In the genomic region with DNA sequence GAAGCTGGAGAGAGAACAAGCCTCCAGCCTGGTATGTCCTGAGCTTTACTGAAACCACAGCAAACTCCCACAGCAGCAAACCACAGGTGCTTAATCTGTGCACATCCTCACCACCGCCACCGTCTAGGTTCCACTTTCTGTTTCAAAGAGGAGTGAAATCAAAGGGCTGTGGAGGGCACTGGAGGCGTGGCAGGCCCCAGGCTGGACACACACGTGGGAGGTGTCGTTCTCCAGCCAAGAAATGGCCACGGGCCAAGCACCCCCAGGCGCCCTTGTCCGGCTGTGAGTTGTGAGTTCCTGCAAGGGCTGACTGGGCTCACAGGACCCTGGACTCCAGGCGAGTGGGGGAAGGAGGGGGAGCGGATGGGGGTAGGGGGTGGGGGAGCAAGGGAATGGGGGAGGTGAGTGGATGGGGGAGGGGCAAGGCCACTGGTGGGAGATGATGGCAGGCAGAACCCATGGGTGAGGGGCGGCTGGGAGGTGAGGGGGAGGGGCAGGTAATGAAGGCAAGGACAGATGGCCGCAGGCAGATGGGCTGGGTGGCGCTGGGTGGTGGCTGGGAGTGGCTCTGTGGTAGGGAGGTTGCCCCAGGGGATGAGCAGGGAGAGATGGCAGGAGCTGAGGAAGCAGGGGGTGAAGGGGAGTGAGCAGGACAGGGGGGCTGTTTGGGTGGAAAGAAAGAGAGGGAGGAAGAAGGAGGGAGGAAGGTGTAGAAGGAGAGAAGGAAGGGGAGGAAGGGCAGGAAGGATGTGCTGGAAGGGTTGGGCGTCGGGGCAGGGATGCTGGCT, we compare ENCODE assay signal across 8 cellular contexts.
DNase-seq lines count a peak whose midpoint lies in the region; ATAC-seq and TF ChIP-seq lines count a peak whose summit lies in the region.

No MANE protein-coding gene starts in this region.

- CTCF ChIA-PET in OCI-LY7 (lab: Charles Lee; ENCODE audit: unreplicated experiment), result no interaction called here
- CTCF ChIA-PET in MCF 10A (lab: Yijun Ruan, JAX), result interaction anchor here (0.8 to 1.1 kb wide), 2 partner anchors 12 to 27 kb away, joined by 3 read pairs; no protein-coding TSS in a partner anchor

- peaks cover 24% of the 10 kb centered on the region for H3K4me1 Mint-ChIP-seq in MCF 10A (ENCODE audit: insufficient read depth, unreplicated experiment)
- H3K4me1 Mint-ChIP-seq in mesothelial cell of epicardium, result peaks cover 18% of the 10 kb centered on the region

- H3K4me1 ChIP-seq in OCI-LY7 (ENCODE audit: insufficient read depth, low read length, poor library complexity, severe bottlenecking), result peaks cover 37% of the 10 kb centered on the region

- no peaks in the 10 kb centered on the region for H4K20me1 ChIP-seq in OCI-LY7 (ENCODE audit: insufficient read depth, low read length)

- H3K9me3 ChIP-seq in OCI-LY7 (ENCODE audit: low read length), result no peaks in the 10 kb centered on the region

- H3K27ac Mint-ChIP-seq in MCF 10A (ENCODE audit: low read depth, unreplicated experiment) (no peak overlapping the region), mesothelial cell of epicardium (peak overlapping the region; percentile 53)

- H3K4me3 ChIP-seq in AG10803 (ENCODE audit: low read length) (no peak overlapping the region), OCI-LY7 (ENCODE audit: low read depth, low read length, poor library complexity, severe bottlenecking) (no peak overlapping the region)

- H3K9me3 Mint-ChIP-seq in MCF 10A (ENCODE audit: unreplicated experiment), result no peaks in the 10 kb centered on the region
- no peaks in the 10 kb centered on the region for H3K9me3 Mint-ChIP-seq in mesothelial cell of epicardium

- H3K79me2 ChIP-seq in OCI-LY7 (ENCODE audit: insufficient read depth, low read depth, low read length), result no peaks in the 10 kb centered on the region

- intact Hi-C loops in OCI-LY7 (cut with micrococcal nuclease; ENCODE audit: unreplicated experiment) (no loop called here), MCF 10A (cut with micrococcal nuclease) (no loop called here)

- H3K9me2 ChIP-seq in OCI-LY7 (ENCODE audit: insufficient read depth, low read length), result no peaks in the 10 kb centered on the region

- H3K36me3 Mint-ChIP-seq in MCF 10A (ENCODE audit: insufficient read depth, unreplicated experiment) (peaks cover 50% of the 10 kb centered on the region), mesothelial cell of epicardium (peaks cover 35% of the 10 kb centered on the region)

- H3K4me2 ChIP-seq in OCI-LY7 (ENCODE audit: low read length), result peak overlapping the region; percentile 27; the same call in 1 of the 2 replicates

- TF ChIP-seq CTCF in AG10803 (conservative IDR thresholded peaks at IDR 0.05; ENCODE audit: low read length), result 0 out of 2 replicates have a peak, but pooled peaks have one; percentile 15
- no peak for TF ChIP-seq CTCF in OCI-LY7 (conservative IDR thresholded peaks at IDR 0.05; ENCODE audit: low read length)
- TF ChIP-seq CTCF in MCF 10A (IDR thresholded peaks at IDR 0.05; ENCODE audit: unreplicated experiment), result no peak
- TF ChIP-seq CTCF in mesothelial cell of epicardium (IDR thresholded peaks at IDR 0.05; ENCODE audit: unreplicated experiment), result no peak

- no TSS peak for BruUV-seq in OCI-LY7 (replicated peaks; lab: Mats Ljungman, UMichigan)
- no TSS peak for BruUV-seq in MCF 10A (replicated peaks; lab: Mats Ljungman, UMichigan)

- ATAC-seq in GM18907 (IDR thresholded peaks at IDR 0.05; ENCODE audit: unreplicated experiment) (peak; percentile 56), HG03025 (IDR thresholded peaks at IDR 0.05; ENCODE audit: low FRiP score, unreplicated experiment) (peak; percentile 63)

- peak; percentile 52 for DNase-seq in AG10803 (ENCODE audit: low read depth)
- DNase-seq in OCI-LY7 (ENCODE audit: low spot score), result peak; percentile 37
- DNase-seq in MCF 10A (ENCODE audit: unreplicated experiment), result peak; percentile 84
- no peak for DNase-seq in mesothelial cell of epicardium (ENCODE audit: low spot score in 2 of 2, unreplicated experiment in 2 of 2)
- DNase-seq in mesenteric fat pad (ENCODE audit: low spot score), result no peak
- no peak for DNase-seq in AML-193 (lab: John Stamatoyannopoulos, UW)

- POLR2A ChIA-PET in OCI-LY7 (lab: Charles Lee) (no interaction called here), MCF 10A (lab: Yijun Ruan, JAX) (interaction anchor here (0.6 to 1.0 kb wide), 2 partner anchors 16 to 33 kb away, joined by 3 to 4 read pairs; no protein-coding TSS in a partner anchor)

- H3K27ac ChIP-seq in OCI-LY7 (ENCODE audit: low read depth, low read length, poor library complexity, severe bottlenecking), result no peak overlapping the region

- H2AFZ ChIP-seq in OCI-LY7 (ENCODE audit: low read length), result no peak overlapping the region

- no peaks in the 10 kb centered on the region for H3K27me3 Mint-ChIP-seq in MCF 10A (ENCODE audit: insufficient read depth, unreplicated experiment)
- no peaks in the 10 kb centered on the region for H3K27me3 Mint-ChIP-seq in mesothelial cell of epicardium (ENCODE audit: low read depth)

- H3K36me3 ChIP-seq in OCI-LY7 (ENCODE audit: insufficient read depth, low read length), result peaks cover 49% of the 10 kb centered on the region

- H3K4me3 Mint-ChIP-seq in MCF 10A (ENCODE audit: unreplicated experiment) (peak overlapping the region; percentile 8), mesothelial cell of epicardium (no peak overlapping the region)

Comparison
In these comparisons a context has a peak if more than half of its experiments do, and no peak if none do; other contexts are left out.
1. DNase-seq: peak in AG10803 (single experiment), OCI-LY7 (single experiment) and MCF 10A (single experiment); none in mesothelial cell of epicardium (0 of 2), mesenteric fat pad (single experiment) and AML-193 (0 of 2).